22 cellular contexts compared by ENCODE assay signal in genomic region chr12:132229926-132230325, GRCh38.
"Had no signal": no experiment of that assay in that cellular context is flagged by ENCODE, and none has a peak within 500 bp of the region (broad histone marks: within the 10 kb centered on the region; RNA-seq: fewer than 3 reads in every experiment).

No MANE protein-coding gene starts in this region.

- H3K27ac ChIP-seq: coronary artery, dorsolateral prefrontal cortex, esophagus muscularis mucosa, foreskin keratinocyte, gastroesophageal sphincter, heart left ventricle, hepatocyte, left lung, lower lobe of right lung had no signal

- FAIRE-seq: colon, endothelial cell of umbilical vein, frontal cortex had no signal

- H3K4me3 ChIP-seq: coronary artery, dorsolateral prefrontal cortex, esophagus muscularis mucosa, gastroesophageal sphincter, heart left ventricle, hepatocyte, left lung, lower lobe of right lung, mucosa of descending colon had no signal

- H3K4me1 ChIP-seq: esophagus muscularis mucosa, foreskin keratinocyte, gastroesophageal sphincter, heart left ventricle, left lung, lower lobe of right lung had no signal

- DNase-seq: dermis blood vessel endothelial cell; effector CD4-positive, alpha-beta T cell; effector memory CD4-positive, alpha-beta T cell; foreskin keratinocyte; hypothalamus; immature natural killer cell; islet precursor cell; left cardiac atrium; left ventricle myocardium superior; mesenchymal stem cell had no signal

- ATAC-seq: foreskin keratinocyte, gastroesophageal sphincter, heart left ventricle, left cardiac atrium, left lung, left ventricle myocardium superior, lower lobe of right lung, mucosa of descending colon had no signal

- H3K9me3 ChIP-seq: esophagus muscularis mucosa, gastroesophageal sphincter, heart left ventricle, left lung, lower lobe of right lung, mucosa of descending colon had no signal

- H3K36me3 ChIP-seq: esophagus muscularis mucosa, gastroesophageal sphincter, heart left ventricle, left lung, lower lobe of right lung had no signal
